Comparison of ENCODE assay signal across 9 cellular contexts in genomic region chr2:18413794-18414396, GRCh38.
A peak's percentile ranks its signal among the peaks of the same experiment; 100 is the strongest.
DNase-seq lines count a peak whose midpoint lies in the region; ATAC-seq and TF ChIP-seq lines count a peak whose summit lies in the region.
"Had no signal": no experiment of that assay in that cellular context is flagged by ENCODE, and none has a peak within 500 bp of the region (broad histone marks: within the 10 kb centered on the region; RNA-seq: fewer than 3 reads in every experiment).

No MANE protein-coding gene starts in this region.

- no peaks in the 10 kb centered on the region for H3K36me3 ChIP-seq in PC-3 (ENCODE audit: low read depth, low read length)

- POLR2A ChIA-PET in PC-3 (lab: Charles Lee; ENCODE audit: unreplicated experiment): no interaction called here

- CTCF ChIA-PET in PC-3 (lab: Charles Lee): interaction anchor here (1.0 kb wide), 1 partner anchor 10 kb away, joined by 4 read pairs; no protein-coding TSS in a partner anchor

- H3K36me3 Mint-ChIP-seq in stimulated activated effector memory CD8-positive, alpha-beta T cell treated with anti-CD3 and anti-CD28 coated beads, Interleukin-12 subunit alpha, Interleukin-12 subunit beta, amount 100 ng/mL, for 72 hours: no peaks in the 10 kb centered on the region

- peak overlapping the region; percentile 61 for H3K27ac ChIP-seq in PC-3 (ENCODE audit: low read length)

- H3K4me1 Mint-ChIP-seq in stimulated activated effector memory CD8-positive, alpha-beta T cell treated with anti-CD3 and anti-CD28 coated beads, Interleukin-12 subunit alpha, Interleukin-12 subunit beta, amount 100 ng/mL, for 72 hours: no peaks in the 10 kb centered on the region

- no peak overlapping the region for H3K4me3 Mint-ChIP-seq in stimulated activated effector memory CD8-positive, alpha-beta T cell treated with anti-CD3 and anti-CD28 coated beads, Interleukin-12 subunit alpha, Interleukin-12 subunit beta, amount 100 ng/mL, for 72 hours

- H2AFZ ChIP-seq in PC-3 (ENCODE audit: low read length): no peak overlapping the region

- TF ChIP-seq CTCF in PC-3 (conservative IDR thresholded peaks at IDR 0.05; ENCODE audit: low read depth, low read length): no peak
- TF ChIP-seq CTCF in epithelial cell of proximal tubule (conservative IDR thresholded peaks at IDR 0.05; ENCODE audit: low read depth, low read length): no peak

- H3K27ac Mint-ChIP-seq in stimulated activated effector memory CD8-positive, alpha-beta T cell treated with anti-CD3 and anti-CD28 coated beads, Interleukin-12 subunit alpha, Interleukin-12 subunit beta, amount 100 ng/mL, for 72 hours: no peak overlapping the region

- H3K4me1 ChIP-seq in PC-3 (ENCODE audit: insufficient read depth, low read length): peaks cover 18% of the 10 kb centered on the region

- DNase-seq in AG20443 (ENCODE audit: low spot score) (peak; percentile 76), PC-3 (peak; percentile 80), epithelial cell of proximal tubule (ENCODE audit: low read depth) (peak; percentile 74), myocyte (ENCODE audit: low read depth) (peak; percentile 73)
- no peak for DNase-seq in activated naive CD4-positive, alpha-beta T cell treated with anti-CD3 and anti-CD28 coated beads, Interleukin-2, amount 50 U/mL, for 16 hours
- DNase-seq in stimulated activated effector memory CD8-positive, alpha-beta T cell treated with anti-CD3 and anti-CD28 coated beads, Interleukin-12 subunit alpha, Interleukin-12 subunit beta, amount 100 ng/mL, for 72 hours (ENCODE audit: low spot score in 2 of 2): no peak
- DNase-seq: activated T-cell treated with anti-CD3 and anti-CD28 coated beads, Interleukin-2, amount 50 U/mL, for 48 hours had no signal

- H4K20me1 ChIP-seq in PC-3 (ENCODE audit: low read length): no peaks in the 10 kb centered on the region

- H3K9me3 Mint-ChIP-seq in stimulated activated effector memory CD8-positive, alpha-beta T cell treated with anti-CD3 and anti-CD28 coated beads, Interleukin-12 subunit alpha, Interleukin-12 subunit beta, amount 100 ng/mL, for 72 hours: no peaks in the 10 kb centered on the region

- peak; percentile 92 for ATAC-seq in PC-3
- no peak for ATAC-seq in HG02678 (IDR thresholded peaks at IDR 0.05; ENCODE audit: unreplicated experiment)
- ATAC-seq in GM18861 (IDR thresholded peaks at IDR 0.05; ENCODE audit: unreplicated experiment): no peak
- ATAC-seq in stimulated activated effector memory CD8-positive, alpha-beta T cell treated with anti-CD3 and anti-CD28 coated beads, Interleukin-12 subunit alpha, Interleukin-12 subunit beta, amount 100 ng/mL, for 72 hours: no peak

- H3K4me3 ChIP-seq in PC-3 (ENCODE audit: low read length): peak overlapping the region; percentile 11; the same call in 1 of the 2 replicates
- H3K4me3 ChIP-seq in epithelial cell of proximal tubule (ENCODE audit: low read depth, low read length): no peak overlapping the region

- H3K9me3 ChIP-seq in PC-3 (ENCODE audit: low read length): no peaks in the 10 kb centered on the region

- H3K9me2 ChIP-seq in PC-3 (replicated peaks; ENCODE audit: low read length): no peaks in the 10 kb centered on the region

- no peaks in the 10 kb centered on the region for H3K27me3 ChIP-seq in PC-3 (ENCODE audit: low read length)

- no TSS peak for BruUV-seq in PC-3 (replicated peaks; lab: Mats Ljungman, UMichigan)

- no peak overlapping the region for H3K9ac ChIP-seq in PC-3 (ENCODE audit: low read length)

- intact Hi-C loops in PC-3 (cut with micrococcal nuclease): loop anchor here (1.0 kb wide), 1 partner anchor 27 kb away; no protein-coding TSS in a partner anchor

- H3K4me2 ChIP-seq in PC-3 (ENCODE audit: low read length): peak overlapping the region; percentile 67

- H3K79me2 ChIP-seq in PC-3 (ENCODE audit: low read length): no peaks in the 10 kb centered on the region

- H3F3A ChIP-seq in PC-3 (ENCODE audit: low read length, unreplicated experiment): no peaks in the 10 kb centered on the region

Comparison
In these comparisons a context has a peak if more than half of its experiments do, and no peak if none do; other contexts are left out.
1. DNase-seq: peak in AG20443 (single experiment), PC-3 (single experiment), epithelial cell of proximal tubule (single experiment) and myocyte (single experiment); none in activated naive CD4-positive, alpha-beta T cell treated with anti-CD3 and anti-CD28 coated beads, Interleukin-2, amount 50 U/mL, for 16 hours (single experiment) and stimulated activated effector memory CD8-positive, alpha-beta T cell treated with anti-CD3 and anti-CD28 coated beads, Interleukin-12 subunit alpha, Interleukin-12 subunit beta, amount 100 ng/mL, for 72 hours (0 of 2).